In genomic region chr14:19638565-19638964, GRCh38 we compare ENCODE assay signal across 5 cellular contexts.
DNase-seq lines count a peak whose midpoint lies in the region; ATAC-seq, FAIRE-seq and TF ChIP-seq lines count a peak whose summit lies in the region.
"Not testable (repeated sequence)": the region's sequence is repeated elsewhere in the genome, so short reads cannot be mapped to it uniquely, and the experiment has no call there.

No MANE protein-coding gene starts in this region.

- H3K36me3 ChIP-seq in mucosa of descending colon (ENCODE audit: low read depth); upper lobe of right lung: not testable (repeated sequence)

- H3K4me1 ChIP-seq in A549; mucosa of descending colon (ENCODE audit: low read depth); upper lobe of right lung: not testable (repeated sequence)

- not testable (repeated sequence) for H3K27ac Mint-ChIP-seq in stimulated activated naive CD8-positive, alpha-beta T cell treated with anti-CD3 and anti-CD28 coated beads, Interleukin-15, amount 100 ng/mL, for 72 hours

- not testable (repeated sequence) for H3K4me2 ChIP-seq in A549

- CTCF ChIA-PET in A549 (lab: Yijun Ruan, JAX) = not testable (repeated sequence)

- TF ChIP-seq EP300 in A549 (IDR thresholded peaks at IDR 0.05) = not testable (repeated sequence)

- H3K27ac ChIP-seq in A549, upper lobe of right lung: not testable (repeated sequence)

- not testable (repeated sequence) for FAIRE-seq in A549 (lab: Jason Lieb, UNC)

- not testable (repeated sequence) for TF ChIP-seq RAD21 in A549 (conservative IDR thresholded peaks at IDR 0.05 in 1 of 2, IDR thresholded peaks at IDR 0.05 in 1 of 2)

- H3K4me3 Mint-ChIP-seq in stimulated activated naive CD8-positive, alpha-beta T cell treated with anti-CD3 and anti-CD28 coated beads, Interleukin-15, amount 100 ng/mL, for 72 hours = not testable (repeated sequence)

- not testable (repeated sequence) for TF ChIP-seq POLR2A in A549 (IDR thresholded peaks at IDR 0.05; ENCODE audit: low read length)

- H3K27me3 ChIP-seq in upper lobe of right lung = not testable (repeated sequence)

- DNase-seq in A549 (ENCODE audit: low read depth in 1 of 2, low spot score in 1 of 2); mucosa of descending colon; stimulated activated naive CD8-positive, alpha-beta T cell treated with anti-CD3 and anti-CD28 coated beads, Interleukin-15, amount 100 ng/mL, for 72 hours; upper lobe of right lung: not testable (repeated sequence)

- no CpG with 5 or more reads among the region's 28 CpGs for WGBS in A549 (ENCODE audit: missing lambda C conversion rate)

- POLR2A ChIA-PET in A549 (lab: Yijun Ruan, JAX) = not testable (repeated sequence)

- intact Hi-C loops in mucosa of descending colon (cut with DNase I, micrococcal nuclease); upper lobe of right lung (cut with DNase I): not testable (repeated sequence)

- H3K4me3 ChIP-seq in A549, mucosa of descending colon, upper lobe of right lung: not testable (repeated sequence)

- H3K9me3 Mint-ChIP-seq in stimulated activated naive CD8-positive, alpha-beta T cell treated with anti-CD3 and anti-CD28 coated beads, Interleukin-15, amount 100 ng/mL, for 72 hours = not testable (repeated sequence)

- H3K4me1 Mint-ChIP-seq in stimulated activated naive CD8-positive, alpha-beta T cell treated with anti-CD3 and anti-CD28 coated beads, Interleukin-15, amount 100 ng/mL, for 72 hours = not testable (repeated sequence)

- ATAC-seq in A549 = peak; percentile 47 to 50; a peak in 5 of 6 replicates
- peak; percentile 54 for ATAC-seq in SK-N-SH treated with all-trans-retinoic acid at 6 μM for 48 hours
- ATAC-seq in mucosa of descending colon = peak; percentile 44
- ATAC-seq in stimulated activated naive CD8-positive, alpha-beta T cell treated with anti-CD3 and anti-CD28 coated beads, Interleukin-15, amount 100 ng/mL, for 72 hours = peak; percentile 62
- peak; percentile 62 for ATAC-seq in upper lobe of right lung

- not testable (repeated sequence) for H3K27me3 Mint-ChIP-seq in stimulated activated naive CD8-positive, alpha-beta T cell treated with anti-CD3 and anti-CD28 coated beads, Interleukin-15, amount 100 ng/mL, for 72 hours

- not testable (repeated sequence) for H3K9me3 ChIP-seq in A549, mucosa of descending colon, upper lobe of right lung

- not testable (repeated sequence) for TF ChIP-seq CTCF in A549 (IDR thresholded peaks at IDR 0.05); mucosa of descending colon (IDR thresholded peaks at IDR 0.05); upper lobe of right lung (IDR thresholded peaks at IDR 0.05)
